In the genomic region with DNA sequence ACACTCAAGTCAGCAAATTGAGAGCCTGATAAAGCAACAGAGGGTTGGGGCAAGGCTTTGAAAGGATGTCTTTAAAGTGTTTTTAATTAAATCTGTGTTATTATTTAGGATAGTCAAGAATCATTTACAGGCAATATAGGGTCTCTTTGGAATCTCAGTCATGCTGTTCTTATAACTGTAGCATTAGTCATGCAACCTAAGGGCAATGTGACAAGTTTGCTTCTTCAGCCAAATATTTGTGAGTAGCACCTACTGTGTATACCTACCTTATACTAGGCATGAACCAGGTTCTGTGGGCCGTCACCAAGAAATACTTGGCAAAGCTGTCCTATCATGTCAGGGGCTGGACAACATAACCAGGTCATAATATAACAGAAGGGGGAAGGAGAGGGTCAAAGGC, we compare ENCODE assay signal across 31 cellular contexts.
"Had no signal": no experiment of that assay in that cellular context is flagged by ENCODE, and none has a peak within 500 bp of the region (broad histone marks: within the 10 kb centered on the region; RNA-seq: fewer than 3 reads in every experiment).

No MANE protein-coding gene starts in this region.

- H3K27me3 Mint-ChIP-seq: activated CD4-positive, alpha-beta T cell treated with anti-CD3 and anti-CD28 coated beads, Interleukin-2, amount 10 ng/mL, durations not matched to agents 24 days and 14 days; activated CD8-positive, alpha-beta T cell treated with anti-CD3 and anti-CD28 coated beads for 36 hours; IgD-negative memory B cell had no signal

- H3K9me3 Mint-ChIP-seq: activated CD4-positive, alpha-beta T cell treated with anti-CD3 and anti-CD28 coated beads, Interleukin-2, amount 10 ng/mL, durations not matched to agents 24 days and 14 days; activated CD8-positive, alpha-beta T cell treated with anti-CD3 and anti-CD28 coated beads for 36 hours; activated naive CD8-positive, alpha-beta T cell treated with anti-CD3 and anti-CD28 coated beads for 36 hours; activated T-cell treated with anti-CD3 and anti-CD28 coated beads, Interleukin-2, amount 50 U/mL, for 72 hours; activated T-helper 17 cell treated with anti-CD3 and anti-CD28 coated beads, Interleukin-2, amount 50 U/mL, for 72 hours; IgD-negative memory B cell; T-helper 1 cell treated with Interleukin-12 subunit alpha and Interleukin-12 subunit beta and Interleukin-4 antibody, amounts not matched to agents 30 μg/mL and 1 μg/mL, for 36 hours; T-helper 2 cell treated with Interferon-gamma antibody and Interleukin-4, amounts not matched to agents 5 μg/mL and 100 μg/mL, for 36 hours had no signal

- H3K4me3 Mint-ChIP-seq: activated CD4-positive, alpha-beta T cell treated with anti-CD3 and anti-CD28 coated beads, Interleukin-2, amount 10 ng/mL, durations not matched to agents 24 days and 14 days; activated CD8-positive, alpha-beta T cell treated with anti-CD3 and anti-CD28 coated beads for 36 hours; activated naive CD8-positive, alpha-beta T cell treated with anti-CD3 and anti-CD28 coated beads for 36 hours; activated T-cell treated with anti-CD3 and anti-CD28 coated beads, Interleukin-2, amount 50 U/mL, for 72 hours; activated T-helper 17 cell treated with anti-CD3 and anti-CD28 coated beads, Interleukin-2, amount 50 U/mL, for 72 hours; IgD-negative memory B cell; T-helper 1 cell treated with Interleukin-12 subunit alpha and Interleukin-12 subunit beta and Interleukin-4 antibody, amounts not matched to agents 30 μg/mL and 1 μg/mL, for 36 hours; T-helper 2 cell treated with Interferon-gamma antibody and Interleukin-4, amounts not matched to agents 5 μg/mL and 100 μg/mL, for 36 hours had no signal

- H3K9me3 ChIP-seq: SJCRH30 had no signal

- H3K27me3 ChIP-seq: SJCRH30 had no signal

- H3K27ac Mint-ChIP-seq: activated CD4-positive, alpha-beta T cell treated with anti-CD3 and anti-CD28 coated beads, Interleukin-2, amount 10 ng/mL, durations not matched to agents 24 days and 14 days; activated CD8-positive, alpha-beta T cell treated with anti-CD3 and anti-CD28 coated beads for 36 hours; activated naive CD8-positive, alpha-beta T cell treated with anti-CD3 and anti-CD28 coated beads for 36 hours; activated T-cell treated with anti-CD3 and anti-CD28 coated beads, Interleukin-2, amount 50 U/mL, for 72 hours; activated T-helper 17 cell treated with anti-CD3 and anti-CD28 coated beads, Interleukin-2, amount 50 U/mL, for 72 hours; IgD-negative memory B cell; T-helper 1 cell treated with Interleukin-12 subunit alpha and Interleukin-12 subunit beta and Interleukin-4 antibody, amounts not matched to agents 30 μg/mL and 1 μg/mL, for 36 hours; T-helper 2 cell treated with Interferon-gamma antibody and Interleukin-4, amounts not matched to agents 5 μg/mL and 100 μg/mL, for 36 hours had no signal

- H3K4me1 Mint-ChIP-seq: activated CD4-positive, alpha-beta T cell treated with anti-CD3 and anti-CD28 coated beads, Interleukin-2, amount 10 ng/mL, durations not matched to agents 24 days and 14 days; activated naive CD8-positive, alpha-beta T cell treated with anti-CD3 and anti-CD28 coated beads for 36 hours; activated T-helper 17 cell treated with anti-CD3 and anti-CD28 coated beads, Interleukin-2, amount 50 U/mL, for 72 hours; IgD-negative memory B cell had no signal

- FAIRE-seq: TTC549 had no signal

- H3K4me1 ChIP-seq: SJCRH30 had no signal

- H3K4me3 ChIP-seq: SJCRH30, SK-N-MC had no signal

- H3K27ac ChIP-seq: SJCRH30, SK-N-MC had no signal

- H3K36me3 Mint-ChIP-seq: activated naive CD8-positive, alpha-beta T cell treated with anti-CD3 and anti-CD28 coated beads for 36 hours; IgD-negative memory B cell had no signal

- ATAC-seq: activated CD8-positive, alpha-beta T cell treated with anti-CD3 and anti-CD28 coated beads for 36 hours; activated T-cell treated with anti-CD3 and anti-CD28 coated beads, Interleukin-2, amount 50 U/mL, for 72 hours; activated T-helper 17 cell treated with anti-CD3 and anti-CD28 coated beads, Interleukin-2, amount 50 U/mL, for 72 hours had no signal

- DNase-seq: activated CD4-positive, alpha-beta T cell treated with anti-CD3 and anti-CD28 coated beads, Interleukin-2, amount 10 ng/mL, durations not matched to agents 24 days and 14 days; activated CD4-positive, alpha-beta T cell treated with anti-CD3 and anti-CD28 coated beads, Interleukin-2, amount 50 U/mL, for 4 hours; activated CD8-positive, alpha-beta T cell treated with anti-CD3 and anti-CD28 coated beads for 36 hours; activated effector memory CD4-positive, alpha-beta T cell treated with anti-CD3 and anti-CD28 coated beads, Interleukin-2, amount 50 U/mL, for 16 hours; activated naive CD4-positive, alpha-beta T cell; activated naive CD4-positive, alpha-beta T cell treated with anti-CD3 and anti-CD28 coated beads, Interleukin-2, amount 50 U/mL, for 16 hours; activated naive CD8-positive, alpha-beta T cell treated with anti-CD3 and anti-CD28 coated beads for 36 hours; activated T-cell treated with anti-CD3 and anti-CD28 coated beads, Interleukin-2, amount 50 U/mL, for 1 hour; activated T-cell treated with anti-CD3 and anti-CD28 coated beads, Interleukin-2, amount 50 U/mL, for 72 hours; amniotic stem cell; aorta; Karpas-422; KBM-7; MM.1S; MV-4-11; NCI-H1092; NCI-H1436 treated with DMSO at 0.1 percent for 48 hours; NCI-H1694 treated with DMSO at 0.1 percent for 48 hours; NCI-H2029; NCI-H345; NCI-H526; NCI-H748 treated with DMSO at 0.1 percent for 48 hours; NK-92 treated with Interleukin-12 subunit alpha and Interleukin-12 subunit beta, amount 100 ng/mL, for 24 hours; SHP77; SJCRH30 had no signal

- H3K36me3 ChIP-seq: SJCRH30 had no signal
